Comparison of ENCODE assay signal across 8 cellular contexts in the genomic region with DNA sequence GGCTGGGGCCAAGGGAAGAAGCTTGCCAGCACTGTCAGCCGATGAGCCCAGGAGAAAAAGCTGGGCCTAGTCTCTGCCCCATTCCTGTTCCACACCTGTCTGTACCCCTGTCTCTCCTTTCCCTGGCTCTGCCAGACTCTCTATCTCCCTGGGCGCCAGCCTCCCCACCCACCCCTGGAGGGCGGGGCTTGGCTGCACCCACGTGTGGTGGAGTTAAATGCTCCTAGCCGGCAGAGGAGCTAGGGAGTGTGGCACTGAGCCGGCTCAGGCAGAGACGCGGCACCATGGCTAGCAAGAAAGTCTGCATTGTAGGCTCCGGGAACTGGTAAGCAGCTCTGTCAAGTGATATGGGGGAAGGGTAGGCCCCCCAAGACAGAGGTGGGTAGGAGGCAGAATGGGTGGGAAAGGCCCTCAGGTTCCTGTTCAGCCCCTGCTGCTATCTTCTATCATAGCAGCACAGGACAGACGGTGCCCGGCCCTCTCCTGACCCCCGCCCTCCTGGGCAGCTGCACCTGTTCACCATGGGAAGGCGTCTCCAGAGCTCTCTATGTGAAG. TPM values are rescaled to one million over a fixed set of nuclear protein-coding genes. Genes with fewer than 3 reads are reported as not detected.
DNase-seq lines count a peak whose midpoint lies in the region; ATAC-seq and TF ChIP-seq lines count a peak whose summit lies in the region.

A gene (plus strand): TSS at position 242 of the 555 bp plus-strand sequence. CDS start 43 bp downstream, at position 285.

- no peak within 1 kb of the TSS for H3K9ac ChIP-seq in endodermal cell (ENCODE audit: extremely low read depth, low read length, poor library complexity, severe bottlenecking)

- H3K4me1 ChIP-seq in Peyer's patch: peaks cover 0 to 35% (median 2%) of the 10 kb centered on the region in 4 donors
- H3K4me1 ChIP-seq in endodermal cell (ENCODE audit: control insufficient read depth, insufficient read depth, low read length): no peaks in the 10 kb centered on the region
- no peaks in the 10 kb centered on the region for H3K4me1 ChIP-seq in CD4-positive, alpha-beta memory T cell (ENCODE audit: insufficient read depth, low read length)

- H3K27ac Mint-ChIP-seq in endodermal cell (no peak within 1 kb of the TSS), type B pancreatic cell (peak within 1 kb of the TSS; percentile 74)
- H3K27ac Mint-ChIP-seq in CD4-positive, alpha-beta memory T cell: peak within 1 kb of the TSS in 2 of 7 donors; percentile 30 to 64

- peak; percentile 48 to 60 for DNase-seq in activated T-cell treated with anti-CD3 and anti-CD28 coated beads, Interleukin-2, amount 50 U/mL, for 48 hours
- DNase-seq in activated T-cell treated with anti-CD3 and anti-CD28 coated beads, Interleukin-2, amount 50 U/mL, for 1 hour: no peak
- DNase-seq in Peyer's patch: peak in 2 of 3 donors; percentile 86 to 92
- DNase-seq in endodermal cell: peak; percentile 89
- peak; percentile 72 for DNase-seq in midbrain (lab: John Stamatoyannopoulos, UW)
- no peak for DNase-seq in type B pancreatic cell (ENCODE audit: extremely low spot score, unreplicated experiment)
- no peak for DNase-seq in CD4-positive, alpha-beta memory T cell

- CTCF ChIA-PET in CD4-positive, alpha-beta memory T cell (lab: Charles Lee; ENCODE audit: partially characterized antibody): interaction anchor here (1.2 to 16.0 kb wide), 4 partner anchors 8 to 72 kb away, joined by 3 to 316 read pairs (median 20); a partner anchor contains a TSS

- H3K9me3 ChIP-seq in Peyer's patch: no peaks in the 10 kb centered on the region
- no peaks in the 10 kb centered on the region for H3K9me3 ChIP-seq in endodermal cell (ENCODE audit: control insufficient read depth, low read length)
- H3K9me3 ChIP-seq in CD4-positive, alpha-beta memory T cell (ENCODE audit: control insufficient read depth in 1 of 2, low read length in 2 of 2): no peaks in the 10 kb centered on the region

- no peak within 1 kb of the TSS for H3K4me3 Mint-ChIP-seq in endodermal cell
- H3K4me3 Mint-ChIP-seq in type B pancreatic cell: peak within 1 kb of the TSS; percentile 67
- no peak within 1 kb of the TSS for H3K4me3 Mint-ChIP-seq in CD4-positive, alpha-beta memory T cell

- H3K27ac ChIP-seq in Peyer's patch (peak within 1 kb of the TSS in 3 of 4 donors; percentile 61 to 85 (median 71)), endodermal cell (ENCODE audit: low read depth, low read length) (no peak within 1 kb of the TSS)
- no peak within 1 kb of the TSS for H3K27ac ChIP-seq in CD4-positive, alpha-beta memory T cell (ENCODE audit: low read depth, low read length)

- peak in 2 of 6 experiments; percentile 23 to 30 for TF ChIP-seq CTCF in Peyer's patch (IDR thresholded peaks at IDR 0.05)
- TF ChIP-seq CTCF in endodermal cell (conservative IDR thresholded peaks at IDR 0.05): no peak
- TF ChIP-seq CTCF in type B pancreatic cell (conservative IDR thresholded peaks at IDR 0.05): no peak

- H3K4me3 ChIP-seq in Peyer's patch (peak within 1 kb of the TSS in 3 of 4 donors; percentile 11 to 56 (median 54)), endodermal cell (ENCODE audit: low read length) (no peak within 1 kb of the TSS)
- no peak within 1 kb of the TSS for H3K4me3 ChIP-seq in CD4-positive, alpha-beta memory T cell (ENCODE audit: low read length in 2 of 2)

- H3K9me3 Mint-ChIP-seq in endodermal cell (no peaks in the 10 kb centered on the region), type B pancreatic cell (no peaks in the 10 kb centered on the region)
- H3K9me3 Mint-ChIP-seq in CD4-positive, alpha-beta memory T cell: no peaks in the 10 kb centered on the region

- H3K36me3 Mint-ChIP-seq in endodermal cell (ENCODE audit: low read depth) (peaks cover 28% of the 10 kb centered on the region), type B pancreatic cell (peaks cover 11% of the 10 kb centered on the region)
- peaks cover 13 to 29% of the 10 kb centered on the region in 2 donors for H3K36me3 Mint-ChIP-seq in CD4-positive, alpha-beta memory T cell

- 63 to 93% methylated on average over 3 to 13 of the region's 13 CpGs for WGBS in endodermal cell (ENCODE audit: insufficient coverage in 1 of 2, insufficient read length in 1 of 2), 2 experiments

- no peak for ATAC-seq in HG03354 (IDR thresholded peaks at IDR 0.05; ENCODE audit: poor library complexity, severe bottlenecking, unreplicated experiment)

- intact Hi-C loops in CD4-positive, alpha-beta memory T cell (cut with micrococcal nuclease): no loop called here

- H3K36me3 ChIP-seq in Peyer's patch (peaks cover 0 to 17% (median 0%) of the 10 kb centered on the region in 3 donors), endodermal cell (ENCODE audit: control insufficient read depth, insufficient read depth, low read length) (peaks cover 25% of the 10 kb centered on the region)
- peaks cover 20% of the 10 kb centered on the region for H3K36me3 ChIP-seq in CD4-positive, alpha-beta memory T cell (ENCODE audit: insufficient read depth, low read length)

- H3K4me1 Mint-ChIP-seq in endodermal cell (peaks cover 15% of the 10 kb centered on the region), type B pancreatic cell (ENCODE audit: unreplicated experiment) (peaks cover 18% of the 10 kb centered on the region)
- H3K4me1 Mint-ChIP-seq in CD4-positive, alpha-beta memory T cell: no peaks in the 10 kb centered on the region

- POLR2A ChIA-PET in CD4-positive, alpha-beta memory T cell (lab: Charles Lee; ENCODE audit: partially characterized antibody): interaction anchor here (0.7 to 1.1 kb wide), 3 partner anchors 8 to 64 kb away, joined by 3 to 4 read pairs (median 3); a partner anchor contains a TSS

- H3K27me3 Mint-ChIP-seq in endodermal cell (ENCODE audit: insufficient read depth) (peaks cover 5% of the 10 kb centered on the region), type B pancreatic cell (no peaks in the 10 kb centered on the region)
- peaks cover 0 to 1% of the 10 kb centered on the region in 2 donors for H3K27me3 Mint-ChIP-seq in CD4-positive, alpha-beta memory T cell

- H3K27me3 ChIP-seq in Peyer's patch (no peaks in the 10 kb centered on the region), endodermal cell (ENCODE audit: control insufficient read depth, insufficient read depth, low read length, poor library complexity, severe bottlenecking) (no peaks in the 10 kb centered on the region)
- H3K27me3 ChIP-seq in CD4-positive, alpha-beta memory T cell (ENCODE audit: insufficient read depth, low read length): no peaks in the 10 kb centered on the region

- TF ChIP-seq POLR2A in Peyer's patch (IDR thresholded peaks at IDR 0.05): peak; percentile 96 to 97

RNA-seq across cellular contexts. Expression of the gene that starts here (rescaled TPM):
- total RNA-seq in Peyer's patch: 100 to 1,000 TPM in 3 of 4 donors, 10 to 100 TPM in 1; 41.3 to 409 (median 291) TPM
- total RNA-seq in endodermal cell: 1 to 10 TPM in 1 of 2 donors, under 1 TPM in 1; 0.93 to 1.1 TPM
- polyA plus RNA-seq in endodermal cell (2013, experiment 1 of 2): 0.32 TPM
- polyA plus RNA-seq in endodermal cell (2013, experiment 2 of 2): 0.46 TPM
- 9.0 and 12.5 TPM in 2 replicates for total RNA-seq in type B pancreatic cell (ENCODE audit: low replicate concordance)
- total RNA-seq in CD4-positive, alpha-beta memory T cell: 1 to 10 TPM; 1.1 to 2.0 TPM
- polyA plus RNA-seq in CD4-positive, alpha-beta memory T cell: not detected

Comparison
In these comparisons a context has a peak if more than half of its experiments do, and no peak if none do; other contexts are left out.
1. DNase-seq: peak in activated T-cell treated with anti-CD3 and anti-CD28 coated beads, Interleukin-2, amount 50 U/mL, for 48 hours (2 of 2), Peyer's patch (2 of 3), endodermal cell (single experiment) and midbrain (single experiment); none in activated T-cell treated with anti-CD3 and anti-CD28 coated beads, Interleukin-2, amount 50 U/mL, for 1 hour (single experiment), type B pancreatic cell (single experiment) and CD4-positive, alpha-beta memory T cell (0 of 5).
2. H3K27ac ChIP-seq: peak in Peyer's patch (3 of 4); none in endodermal cell (single experiment) and CD4-positive, alpha-beta memory T cell (single experiment).
3. H3K4me3 ChIP-seq: peak in Peyer's patch (3 of 4); none in endodermal cell (single experiment) and CD4-positive, alpha-beta memory T cell (0 of 2).